Comparison of ENCODE assay signal across 8 cellular contexts in genomic region chr12:91109148-91109564, GRCh38. TPM values are rescaled to one million over a fixed set of nuclear protein-coding genes. Genes with fewer than 3 reads are reported as not detected.
DNase-seq lines count a peak whose midpoint lies in the region; ATAC-seq and TF ChIP-seq lines count a peak whose summit lies in the region.

No MANE protein-coding gene starts in this region.

- H3K9me3 ChIP-seq in colonic mucosa (no peaks in the 10 kb centered on the region), lower lobe of right lung (no peaks in the 10 kb centered on the region)

- peaks cover 0 to 3% of the 10 kb centered on the region in 2 donors for H3K27me3 Mint-ChIP-seq in stimulated activated naive B cell treated with anti-CD40 and anti-IgM and Interleukin-4, amounts not matched to agents 10 μg/mL and 1 μg/mL and 100 μg/mL, for 72 hours

- no peak overlapping the region for H3K9ac ChIP-seq in colonic mucosa (ENCODE audit: low read depth in 2 of 2, low read length in 2 of 2)

- H3K27ac Mint-ChIP-seq in stimulated activated naive B cell treated with anti-CD40 and anti-IgM and Interleukin-4, amounts not matched to agents 10 μg/mL and 1 μg/mL and 100 μg/mL, for 72 hours: no peak overlapping the region

- DNase-seq in GM04504 (ENCODE audit: low read depth): peak; percentile 53
- peak; percentile 37 for DNase-seq in Jurkat, Clone E6-1 (ENCODE audit: low read depth, low spot score)
- DNase-seq in SK-N-DZ (ENCODE audit: low spot score): peak; percentile 11
- peak; percentile 82 for DNase-seq in colonic mucosa
- peak; percentile 71 for DNase-seq in lower lobe of right lung
- peak; percentile 10 for DNase-seq in stimulated activated naive B cell treated with anti-CD40 and anti-IgM and Interleukin-4, amounts not matched to agents 10 μg/mL and 1 μg/mL and 100 μg/mL, for 72 hours
- DNase-seq in amniotic stem cell (lab: John Stamatoyannopoulos, UW): no peak

- H3K4me3 Mint-ChIP-seq in stimulated activated naive B cell treated with anti-CD40 and anti-IgM and Interleukin-4, amounts not matched to agents 10 μg/mL and 1 μg/mL and 100 μg/mL, for 72 hours: no peak overlapping the region

- H3K36me3 Mint-ChIP-seq in stimulated activated naive B cell treated with anti-CD40 and anti-IgM and Interleukin-4, amounts not matched to agents 10 μg/mL and 1 μg/mL and 100 μg/mL, for 72 hours: no peaks in the 10 kb centered on the region

- H3K4me3 ChIP-seq in Jurkat, Clone E6-1 (ENCODE audit: low read length): no peak overlapping the region
- H3K4me3 ChIP-seq in colonic mucosa (no peak overlapping the region), lower lobe of right lung (peak overlapping the region; percentile 38)

- no peaks in the 10 kb centered on the region for H3K4me1 Mint-ChIP-seq in stimulated activated naive B cell treated with anti-CD40 and anti-IgM and Interleukin-4, amounts not matched to agents 10 μg/mL and 1 μg/mL and 100 μg/mL, for 72 hours

- TF ChIP-seq CTCF in colonic mucosa (IDR thresholded peaks at IDR 0.05): peak; percentile 66
- peak; percentile 67 for TF ChIP-seq CTCF in lower lobe of right lung (IDR thresholded peaks at IDR 0.05)

- H3K27me3 ChIP-seq in colonic mucosa (no peaks in the 10 kb centered on the region), lower lobe of right lung (ENCODE audit: low read depth) (no peaks in the 10 kb centered on the region)

- H3K9me3 Mint-ChIP-seq in stimulated activated naive B cell treated with anti-CD40 and anti-IgM and Interleukin-4, amounts not matched to agents 10 μg/mL and 1 μg/mL and 100 μg/mL, for 72 hours: no peaks in the 10 kb centered on the region

- no peaks in the 10 kb centered on the region for H3K36me3 ChIP-seq in colonic mucosa
- H3K36me3 ChIP-seq in lower lobe of right lung: no peaks in the 10 kb centered on the region

- peak; percentile 75 for ATAC-seq in GM21528 (IDR thresholded peaks at IDR 0.05; ENCODE audit: low FRiP score, unreplicated experiment)
- peak; percentile 69 to 80 for ATAC-seq in lower lobe of right lung
- peak; percentile 65 to 69 for ATAC-seq in stimulated activated naive B cell treated with anti-CD40 and anti-IgM and Interleukin-4, amounts not matched to agents 10 μg/mL and 1 μg/mL and 100 μg/mL, for 72 hours (replicated peaks)

- intact Hi-C loops in colonic mucosa (cut with DNase I): no loop called here
- intact Hi-C loops in lower lobe of right lung (cut with DNase I): no loop called here

- H3K27ac ChIP-seq in colonic mucosa: no peak overlapping the region
- peak overlapping the region; percentile 59 for H3K27ac ChIP-seq in lower lobe of right lung

- H3K4me1 ChIP-seq in colonic mucosa (no peaks in the 10 kb centered on the region), lower lobe of right lung (no peaks in the 10 kb centered on the region)

RNA-seq across cellular contexts. Expression of gene LUM, which starts 2.1 kb away (rescaled TPM):
- polyA plus RNA-seq in Jurkat, Clone E6-1 (2012; ENCODE audit: insufficient read depth, insufficient read length): not detected
- polyA plus RNA-seq in SK-N-DZ (2014; cell fraction: cytosol; rRNA removed): 2.0 and 2.5 TPM in 2 replicates
- polyA plus RNA-seq in SK-N-DZ (2014; cell fraction: nucleus; rRNA removed): 0.88 and 1.1 TPM in 2 replicates
- 100 to 1,000 TPM in 1 of 2 donors, 10 to 100 TPM in 1; 26.1 to 102 TPM for total RNA-seq in colonic mucosa
- 227 TPM for total RNA-seq in lower lobe of right lung

RNA-seq across cellular contexts. Expression of gene KERA, which starts 51.3 kb away (rescaled TPM):
- polyA plus RNA-seq in Jurkat, Clone E6-1 (2012; ENCODE audit: insufficient read depth, insufficient read length): not detected
- not detected in 2 replicates for polyA plus RNA-seq in SK-N-DZ (2014; cell fraction: cytosol; rRNA removed)
- not detected in 2 replicates for polyA plus RNA-seq in SK-N-DZ (2014; cell fraction: nucleus; rRNA removed)
- not detected for total RNA-seq in colonic mucosa
- not detected for total RNA-seq in lower lobe of right lung
